8 cellular contexts compared by ENCODE assay signal in the genomic region with DNA sequence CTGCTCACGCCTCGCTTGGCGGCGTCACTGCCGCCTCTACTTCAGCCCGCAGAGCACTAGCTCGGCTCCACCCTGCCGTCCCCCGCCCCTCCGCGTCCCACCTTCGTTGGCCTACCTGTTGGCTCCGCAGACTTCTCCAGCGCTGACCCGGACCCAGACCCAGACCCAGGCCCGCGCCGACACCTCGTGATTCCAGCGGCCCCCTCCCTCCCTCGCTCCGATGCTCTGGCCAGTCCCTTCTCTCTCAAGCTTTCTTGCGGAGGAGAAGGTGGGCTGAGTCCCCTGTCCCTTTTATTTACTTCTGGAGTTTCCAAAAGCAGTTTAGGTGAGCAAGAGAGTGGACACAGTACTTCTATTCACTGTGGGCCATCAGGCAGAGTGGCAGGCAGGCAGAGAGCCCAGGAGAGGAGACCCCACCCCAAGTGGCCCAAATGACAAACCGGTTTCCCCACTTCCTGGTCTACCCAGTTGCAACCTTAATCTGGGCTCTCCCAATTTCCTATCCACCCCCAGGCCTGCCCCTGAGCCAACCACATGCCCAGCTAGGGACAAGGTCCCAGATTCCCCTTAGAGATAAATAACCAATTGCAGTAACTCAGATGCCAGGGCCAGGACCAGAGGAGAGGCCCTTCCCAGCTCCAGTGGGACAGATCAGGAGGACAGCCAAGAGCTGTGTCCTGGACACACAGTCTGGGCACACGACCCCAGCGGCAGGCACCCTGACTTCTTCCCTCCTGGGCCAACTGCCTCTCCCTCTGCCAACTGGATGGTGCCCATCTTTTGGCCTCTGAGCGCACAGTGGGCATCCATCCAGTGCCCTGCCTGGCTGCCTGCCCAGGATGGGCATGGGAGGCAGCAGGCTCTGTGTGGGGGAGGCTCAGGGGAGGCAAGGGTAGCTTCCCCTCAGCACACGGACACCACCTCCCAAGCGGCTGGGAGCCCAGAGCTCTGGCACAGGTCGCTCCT. TPM values are rescaled to one million over a fixed set of nuclear protein-coding genes. Genes with fewer than 3 reads are reported as not detected.
DNase-seq lines count a peak whose midpoint lies in the region; ATAC-seq and TF ChIP-seq lines count a peak whose summit lies in the region.

No MANE protein-coding gene starts in this region.

- H3K4me1 Mint-ChIP-seq in H9 (peaks cover 53 to 67% of the 10 kb centered on the region in 2 experiments), T-cell (peaks cover 14 to 16% (median 15%) of the 10 kb centered on the region in 3 donors)

- ATAC-seq in T-cell (replicated peaks in 1 of 4) (no peak), sciatic nerve (peak; percentile 44), HG03139 (IDR thresholded peaks at IDR 0.05; ENCODE audit: unreplicated experiment) (no peak), HG03521 (IDR thresholded peaks at IDR 0.05; ENCODE audit: unreplicated experiment) (no peak), HG03196 (IDR thresholded peaks at IDR 0.05; ENCODE audit: unreplicated experiment) (no peak)

- peak overlapping the region; percentile 84 for H3K18ac ChIP-seq in H9 (ENCODE audit: insufficient read length, low read depth, low read length)

- H3K4ac ChIP-seq in H9 (ENCODE audit: low read depth, low read length), result no peak overlapping the region

- H4K91ac ChIP-seq in H9 (ENCODE audit: insufficient read length, low read depth, low read length), result no peak overlapping the region

- H3T11ph ChIP-seq in H9 (ENCODE audit: low read length), result no peak overlapping the region

- peak overlapping the region; percentile 52 for H3K4me2 ChIP-seq in H9 (ENCODE audit: insufficient read depth, insufficient read length, low read length)

- peak overlapping the region; percentile 79 for H3K14ac ChIP-seq in H9 (ENCODE audit: insufficient read depth, low read length)

- CTCF ChIA-PET in T-cell (lab: Charles Lee), result no interaction called here

- H3K56ac ChIP-seq in H9 (ENCODE audit: insufficient read length, low read depth, low read length), result no peak overlapping the region

- H3K4me3 Mint-ChIP-seq in H9 (peak overlapping the region; percentile 65 to 82), T-cell (peak overlapping the region; percentile 54 to 77 (median 60))

- intact Hi-C loops in left ventricle myocardium inferior (cut with micrococcal nuclease) (no loop called here), sciatic nerve (cut with DNase I) (no loop called here)

- H3K79me2 ChIP-seq in H9 (ENCODE audit: insufficient read depth, low read length), result no peaks in the 10 kb centered on the region

- WGBS in H9 (ENCODE audit: extremely low coverage, insufficient read length, low lambda C conversion rate), result no CpG with 5 or more reads among the region's 30 CpGs

- no peak overlapping the region for H3K23ac ChIP-seq in H9 (ENCODE audit: insufficient read length, low read depth, low read length)

- H3K4me1 ChIP-seq in H9 (ENCODE audit: insufficient read depth, low read length) (peaks cover 32% of the 10 kb centered on the region), left ventricle myocardium inferior (peaks cover 25% of the 10 kb centered on the region)

- H3K36me3 ChIP-seq in left ventricle myocardium inferior, result no peaks in the 10 kb centered on the region

- POLR2A ChIA-PET in T-cell (lab: Charles Lee), result no interaction called here

- H4K20me1 ChIP-seq in H9 (ENCODE audit: control insufficient read depth, insufficient read depth, insufficient read length), result peaks cover 4% of the 10 kb centered on the region

- H3K23me2 ChIP-seq in H9 (ENCODE audit: insufficient read length, low read depth, low read length, poor library complexity, severe bottlenecking), result peaks cover 11% of the 10 kb centered on the region

- H3K9me3 ChIP-seq in H9 (ENCODE audit: control insufficient read depth, low read depth, low read length) (no peaks in the 10 kb centered on the region), left ventricle myocardium inferior (replicated peaks) (peaks cover 7% of the 10 kb centered on the region)

- no peak overlapping the region for H2BK15ac ChIP-seq in H9 (ENCODE audit: low read depth, low read length)

- TF ChIP-seq CTCF in H9 (conservative IDR thresholded peaks at IDR 0.05) (no peak; the same call in 1 of the 3 replicates), left ventricle myocardium inferior (IDR thresholded peaks at IDR 0.05; ENCODE audit: borderline replicate concordance) (no peak)

- H4K5ac ChIP-seq in H9 (ENCODE audit: insufficient read length, low read depth, low read length), result no peak overlapping the region

- H3K27ac Mint-ChIP-seq in H9 (peak overlapping the region in 2 of 3 experiments; percentile 74 to 89; a peak in 5 of 7 replicates), T-cell (no peak overlapping the region)

- H3K79me1 ChIP-seq in H9 (ENCODE audit: insufficient read depth, low read depth, low read length, poor library complexity, severe bottlenecking), result no peaks in the 10 kb centered on the region

- H2BK120ac ChIP-seq in H9 (ENCODE audit: low read depth, low read length, poor library complexity, severe bottlenecking), result no peak overlapping the region

- peaks cover 24% of the 10 kb centered on the region; the same call in 1 of the 2 replicates for H3K27me3 ChIP-seq in H9 (ENCODE audit: insufficient read depth, low read length)
- peaks cover 93% of the 10 kb centered on the region for H3K27me3 ChIP-seq in left ventricle myocardium inferior (ENCODE audit: low read depth)

- H2AFZ ChIP-seq in H9 (ENCODE audit: low read length), result no peak overlapping the region

- peaks cover 7 to 8% of the 10 kb centered on the region in 2 experiments; a peak in 4 of 5 replicates for H3K9me3 Mint-ChIP-seq in H9
- H3K9me3 Mint-ChIP-seq in T-cell, result no peaks in the 10 kb centered on the region

- H3K27me3 Mint-ChIP-seq in H9 (ENCODE audit: low read depth), result peaks cover 37% of the 10 kb centered on the region
- H3K27me3 Mint-ChIP-seq in T-cell, result peaks cover 49 to 71% of the 10 kb centered on the region in 2 donors

- H3K27ac ChIP-seq in H9 (ENCODE audit: insufficient read length, low read depth, low read length) (no peak overlapping the region), left ventricle myocardium inferior (replicated peaks) (peak overlapping the region; percentile 62)

- peak overlapping the region; percentile 77 for H2BK12ac ChIP-seq in H9 (ENCODE audit: insufficient read length, low read depth, low read length)

- H4K8ac ChIP-seq in H9 (replicated peaks; ENCODE audit: insufficient read length, low read depth, low read length), result no peak overlapping the region

- DNase-seq in H9, result peak; percentile 66
- no peak for DNase-seq in T-cell
- DNase-seq in left ventricle myocardium inferior, result peak; percentile 76
- no peak for DNase-seq in sciatic nerve (ENCODE audit: low spot score)
- DNase-seq in 8988T, result no peak

- peak overlapping the region; percentile 36 for H2AK5ac ChIP-seq in H9 (ENCODE audit: insufficient read length, low read length)

- peak overlapping the region; percentile 69 for H3K4me3 ChIP-seq in left ventricle myocardium inferior

- H3K36me3 Mint-ChIP-seq in H9 (ENCODE audit: insufficient read depth in 1 of 3, low read depth in 3 of 3), result peaks cover 0 to 8% (median 5%) of the 10 kb centered on the region in 3 experiments; a peak in 3 of 7 replicates
- no peaks in the 10 kb centered on the region for H3K36me3 Mint-ChIP-seq in T-cell

- no peak overlapping the region for H2BK5ac ChIP-seq in H9 (ENCODE audit: insufficient read length, low read length)

- H3K9ac ChIP-seq in H9 (ENCODE audit: extremely low read depth, insufficient read length, low read length), result no peak overlapping the region

- H2BK20ac ChIP-seq in H9 (ENCODE audit: low read depth, low read length, poor library complexity, severe bottlenecking), result no peak overlapping the region

RNA-seq across cellular contexts. Expression of gene SRCIN1, which starts 1.2 kb away (rescaled TPM):
- total RNA-seq in H9 (2021), result 6.7 and 6.9 TPM in 2 replicates
- total RNA-seq in T-cell, result under 1 TPM in 4 of 5 donors, not detected in 1; 0.13 to 0.85 (median 0.28) TPM
- total RNA-seq in left ventricle myocardium inferior, result 2.0 TPM
- 4.5 TPM for total RNA-seq in sciatic nerve

Comparison
In these comparisons a context has a peak if more than half of its experiments do, and no peak if none do; other contexts are left out.
1. DNase-seq: peak in H9 (single experiment) and left ventricle myocardium inferior (single experiment); none in T-cell (0 of 34), sciatic nerve (single experiment) and 8988T (single experiment).
2. H3K27ac Mint-ChIP-seq: peak in H9 (2 of 3); none in T-cell (0 of 2).